8 cellular contexts compared by ENCODE assay signal in genomic region chr7:16071246-16071857, GRCh38.
A peak's percentile ranks its signal among the peaks of the same experiment; 100 is the strongest.
DNase-seq lines count a peak whose midpoint lies in the region; ATAC-seq and TF ChIP-seq lines count a peak whose summit lies in the region.

No MANE protein-coding gene starts in this region.

- H3K36me3 ChIP-seq in A673 (ENCODE audit: insufficient read depth, low read length, poor library complexity, severe bottlenecking) (no peaks in the 10 kb centered on the region), RWPE2 (ENCODE audit: low read depth) (no peaks in the 10 kb centered on the region), neural cell (ENCODE audit: insufficient read depth, low read length) (no peaks in the 10 kb centered on the region)

- H3K4me3 Mint-ChIP-seq in stimulated activated effector memory CD8-positive, alpha-beta T cell treated with anti-CD3 and anti-CD28 coated beads, Interleukin-12 subunit alpha, Interleukin-12 subunit beta, amount 100 ng/mL, for 72 hours, result no peak overlapping the region

- H3F3A ChIP-seq in neural cell (ENCODE audit: insufficient read depth, low read length, poor library complexity, severe bottlenecking), result no peaks in the 10 kb centered on the region

- no peak overlapping the region for H3K27ac Mint-ChIP-seq in stimulated activated effector memory CD8-positive, alpha-beta T cell treated with anti-CD3 and anti-CD28 coated beads, Interleukin-12 subunit alpha, Interleukin-12 subunit beta, amount 100 ng/mL, for 72 hours

- peak; percentile 90 for TF ChIP-seq RAD21 in neural cell (conservative IDR thresholded peaks at IDR 0.05)

- no peak overlapping the region for H3K4me2 ChIP-seq in neural cell (ENCODE audit: low read length)

- H3K4me1 ChIP-seq in A673 (ENCODE audit: insufficient read depth, low read length, poor library complexity, severe bottlenecking), result peaks cover 6% of the 10 kb centered on the region
- no peaks in the 10 kb centered on the region for H3K4me1 ChIP-seq in RWPE2 (ENCODE audit: insufficient read depth, poor library complexity, severe bottlenecking)

- intact Hi-C loops in A673 (cut with micrococcal nuclease; ENCODE audit: unreplicated experiment), result loop anchor here (1.0 to 10.0 kb wide), 5 partner anchors 744 to 1374 kb away; no protein-coding TSS in a partner anchor

- peak; percentile 87 for ATAC-seq in HG02623 (IDR thresholded peaks at IDR 0.05; ENCODE audit: unreplicated experiment)
- peak; percentile 58; the same call in 2 of the 3 replicates for ATAC-seq in RWPE2 (ENCODE audit: low read depth)
- ATAC-seq in stimulated activated effector memory CD8-positive, alpha-beta T cell treated with anti-CD3 and anti-CD28 coated beads, Interleukin-12 subunit alpha, Interleukin-12 subunit beta, amount 100 ng/mL, for 72 hours, result no peak

- no peak overlapping the region for H3K27ac ChIP-seq in A673 (ENCODE audit: low read depth, low read length, poor library complexity, severe bottlenecking)
- no peak overlapping the region for H3K27ac ChIP-seq in RWPE2 (ENCODE audit: poor library complexity, severe bottlenecking)
- H3K27ac ChIP-seq in neural cell (ENCODE audit: low read length), result no peak overlapping the region

- H3K79me2 ChIP-seq in neural cell (replicated peaks; ENCODE audit: insufficient read depth, low read length), result no peaks in the 10 kb centered on the region

- no peaks in the 10 kb centered on the region for H3K36me3 Mint-ChIP-seq in stimulated activated effector memory CD8-positive, alpha-beta T cell treated with anti-CD3 and anti-CD28 coated beads, Interleukin-12 subunit alpha, Interleukin-12 subunit beta, amount 100 ng/mL, for 72 hours

- no peaks in the 10 kb centered on the region for H3K9me2 ChIP-seq in neural cell (ENCODE audit: insufficient read depth, low read length)

- H3K9me3 ChIP-seq in A673 (ENCODE audit: low read depth, low read length, poor library complexity, severe bottlenecking), result no peaks in the 10 kb centered on the region
- no peaks in the 10 kb centered on the region for H3K9me3 ChIP-seq in RWPE2 (ENCODE audit: severe bottlenecking)
- H3K9me3 ChIP-seq in neural cell (ENCODE audit: low read length), result no peaks in the 10 kb centered on the region

- no peak overlapping the region for H3K9ac ChIP-seq in neural cell (ENCODE audit: low read length)

- CTCF ChIA-PET in A673 (lab: Charles Lee), result no interaction called here

- peak; percentile 77 for TF ChIP-seq CTCF in A673 (conservative IDR thresholded peaks at IDR 0.05; ENCODE audit: low read depth, low read length)
- peak; percentile 37; the same call in 1 of the 2 replicates for TF ChIP-seq CTCF in GM12874 (IDR thresholded peaks at IDR 0.05; ENCODE audit: insufficient read depth, low read depth, low read length)
- peak; percentile 86 for TF ChIP-seq CTCF in RWPE2 (IDR thresholded peaks at IDR 0.05; ENCODE audit: poor library complexity, severe bottlenecking)
- TF ChIP-seq CTCF in epithelial cell of proximal tubule (conservative IDR thresholded peaks at IDR 0.05; ENCODE audit: low read depth, low read length), result peak; percentile 74
- TF ChIP-seq CTCF in neural cell (IDR thresholded peaks at IDR 0.05; ENCODE audit: poor library complexity, severe bottlenecking), result peak; percentile 86

- H3K4me1 Mint-ChIP-seq in stimulated activated effector memory CD8-positive, alpha-beta T cell treated with anti-CD3 and anti-CD28 coated beads, Interleukin-12 subunit alpha, Interleukin-12 subunit beta, amount 100 ng/mL, for 72 hours, result no peaks in the 10 kb centered on the region

- peaks cover 47% of the 10 kb centered on the region for H3K27me3 ChIP-seq in A673 (replicated peaks; ENCODE audit: insufficient read depth, low read depth, low read length, poor library complexity)
- H3K27me3 ChIP-seq in RWPE2 (ENCODE audit: insufficient read depth, poor library complexity, severe bottlenecking), result no peaks in the 10 kb centered on the region
- no peaks in the 10 kb centered on the region for H3K27me3 ChIP-seq in neural cell (ENCODE audit: insufficient read depth, low read depth, low read length)

- H4K20me1 ChIP-seq in neural cell (ENCODE audit: insufficient read depth), result no peaks in the 10 kb centered on the region

- H3K4me3 ChIP-seq in A673 (ENCODE audit: low read depth, low read length, poor library complexity, severe bottlenecking) (no peak overlapping the region), RWPE2 (ENCODE audit: severe bottlenecking) (no peak overlapping the region), epithelial cell of proximal tubule (ENCODE audit: low read depth, low read length) (no peak overlapping the region), neural cell (ENCODE audit: low read length) (no peak overlapping the region)

- DNase-seq in A673 (ENCODE audit: low spot score) (peak; percentile 79), NAMALWA (ENCODE audit: low spot score) (peak; percentile 80), RWPE2 (ENCODE audit: low spot score) (no peak), epithelial cell of proximal tubule (ENCODE audit: low read depth) (no peak)
- no peak for DNase-seq in stimulated activated effector memory CD8-positive, alpha-beta T cell treated with anti-CD3 and anti-CD28 coated beads, Interleukin-12 subunit alpha, Interleukin-12 subunit beta, amount 100 ng/mL, for 72 hours (ENCODE audit: low spot score in 2 of 2)

- BruUV-seq in A673 (replicated peaks; lab: Mats Ljungman, UMichigan), result no TSS peak

- POLR2A ChIA-PET in A673 (lab: Charles Lee; ENCODE audit: low non-redundant PET), result no interaction called here

- no peak overlapping the region for H2AFZ ChIP-seq in neural cell (ENCODE audit: low read depth, low read length)

- no peaks in the 10 kb centered on the region for H3K9me3 Mint-ChIP-seq in stimulated activated effector memory CD8-positive, alpha-beta T cell treated with anti-CD3 and anti-CD28 coated beads, Interleukin-12 subunit alpha, Interleukin-12 subunit beta, amount 100 ng/mL, for 72 hours

- TF ChIP-seq EP300 in neural cell (conservative IDR thresholded peaks at IDR 0.05; ENCODE audit: poor library complexity, severe bottlenecking), result no peak

TF ChIP-seq in neural cell, 6 proteins besides CTCF, POLR2A, EP300 and RAD21:
- no peak for TF ChIP-seq TAF1 (IDR thresholded peaks at IDR 0.05; ENCODE audit: low read depth)
- TF ChIP-seq MXI1 (conservative IDR thresholded peaks at IDR 0.05; ENCODE audit: poor library complexity, severe bottlenecking), result no peak
- TF ChIP-seq SMC3 (conservative IDR thresholded peaks at IDR 0.05; ENCODE audit: poor library complexity), result peak; percentile 89

Comparison
In these comparisons a context has a peak if more than half of its experiments do, and no peak if none do; other contexts are left out.
1. DNase-seq: peak in A673 (single experiment) and NAMALWA (single experiment); none in RWPE2 (single experiment), epithelial cell of proximal tubule (single experiment) and stimulated activated effector memory CD8-positive, alpha-beta T cell treated with anti-CD3 and anti-CD28 coated beads, Interleukin-12 subunit alpha, Interleukin-12 subunit beta, amount 100 ng/mL, for 72 hours (0 of 2).
2. Peak in every context shown above with its lines, with median percentiles within 50 percentile points of each other: CTCF ChIP-seq.